ENCODE assay signal across 16 cellular contexts in the genomic region with DNA sequence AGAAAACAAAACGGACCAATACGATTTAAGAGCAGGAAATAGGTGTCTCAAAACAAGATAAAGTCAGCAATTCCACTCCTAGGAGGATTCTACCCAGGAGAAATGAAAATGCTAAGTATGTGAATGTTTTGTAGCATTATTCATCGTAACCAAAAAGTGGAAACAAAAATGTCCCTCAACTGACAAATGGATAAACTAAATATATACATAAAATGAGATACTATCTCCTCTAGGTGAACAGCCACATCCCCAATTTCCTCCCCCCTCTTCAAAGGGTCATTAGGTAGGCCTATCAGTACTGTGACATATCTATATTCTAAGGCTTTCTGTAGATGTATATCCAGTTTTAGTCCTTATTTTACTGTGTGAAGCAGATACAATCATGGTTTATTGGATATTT. TPM values are rescaled to one million over a fixed set of nuclear protein-coding genes. Genes with fewer than 3 reads are reported as not detected.
DNase-seq lines count a peak whose midpoint lies in the region; FAIRE-seq and TF ChIP-seq lines count a peak whose summit lies in the region.
"Had no signal": no experiment of that assay in that cellular context is flagged by ENCODE, and none has a peak within 500 bp of the region (broad histone marks: within the 10 kb centered on the region; RNA-seq: fewer than 3 reads in every experiment).

No MANE protein-coding gene starts in this region.

- H3K79me2 ChIP-seq in astrocyte (ENCODE audit: insufficient read depth, low read length), result no peaks in the 10 kb centered on the region
- H3K79me2 ChIP-seq in osteoblast (ENCODE audit: insufficient read depth, low read length), result no peaks in the 10 kb centered on the region
- no peaks in the 10 kb centered on the region for H3K79me2 ChIP-seq in hepatocyte

- H3K27ac Mint-ChIP-seq in activated T-cell treated with anti-CD3 and anti-CD28 coated beads, Interleukin-2, amount 50 U/mL, for 24 hours, result peak overlapping the region; percentile 80
- peak overlapping the region; percentile 17 to 49 (median 17) for H3K27ac Mint-ChIP-seq in IgD-negative memory B cell
- no peak overlapping the region for H3K27ac Mint-ChIP-seq in astrocyte (ENCODE audit: unreplicated experiment)
- H3K27ac Mint-ChIP-seq: neural progenitor cell had no signal

- H3K27me3 Mint-ChIP-seq in activated T-cell treated with anti-CD3 and anti-CD28 coated beads, Interleukin-2, amount 50 U/mL, for 24 hours, result no peaks in the 10 kb centered on the region
- H3K27me3 Mint-ChIP-seq in IgD-negative memory B cell (no peaks in the 10 kb centered on the region), astrocyte (ENCODE audit: low read depth, unreplicated experiment) (no peaks in the 10 kb centered on the region)

- FAIRE-seq in astrocyte (lab: Jason Lieb, UNC), result peak; percentile 89

- no peaks in the 10 kb centered on the region for H3K9me2 ChIP-seq in hepatocyte (replicated peaks; ENCODE audit: insufficient read depth)

- no peak overlapping the region for H3K9ac ChIP-seq in astrocyte (ENCODE audit: low read length)
- H3K9ac ChIP-seq: neural progenitor cell had no signal

- H3K36me3 Mint-ChIP-seq in activated T-cell treated with anti-CD3 and anti-CD28 coated beads, Interleukin-2, amount 50 U/mL, for 24 hours (ENCODE audit: low read depth), result peaks cover 48% of the 10 kb centered on the region
- peaks cover 1% of the 10 kb centered on the region for H3K36me3 Mint-ChIP-seq in IgD-negative memory B cell
- peaks cover 1% of the 10 kb centered on the region for H3K36me3 Mint-ChIP-seq in astrocyte (ENCODE audit: low read depth, unreplicated experiment)

- H3K9me3 ChIP-seq in astrocyte (ENCODE audit: insufficient read depth, low read depth, low read length) (no peaks in the 10 kb centered on the region), osteoblast (ENCODE audit: low read depth, low read length) (no peaks in the 10 kb centered on the region), hepatocyte (ENCODE audit: low read depth) (no peaks in the 10 kb centered on the region)
- H3K9me3 ChIP-seq: lower lobe of right lung, thoracic aorta had no signal

- H3K4me1 Mint-ChIP-seq in activated T-cell treated with anti-CD3 and anti-CD28 coated beads, Interleukin-2, amount 50 U/mL, for 24 hours (ENCODE audit: low read depth), result peaks cover 63% of the 10 kb centered on the region
- peaks cover 15 to 24% (median 20%) of the 10 kb centered on the region in 3 donors for H3K4me1 Mint-ChIP-seq in IgD-negative memory B cell
- H3K4me1 Mint-ChIP-seq in astrocyte (ENCODE audit: low read depth, unreplicated experiment), result peaks cover 15% of the 10 kb centered on the region
- H3K4me1 Mint-ChIP-seq: neural progenitor cell had no signal

- no peak overlapping the region for H3K27ac ChIP-seq in astrocyte (ENCODE audit: low read depth, low read length)
- no peak overlapping the region for H3K27ac ChIP-seq in osteoblast (ENCODE audit: low read depth, low read length)
- H3K27ac ChIP-seq in hepatocyte, result no peak overlapping the region
- H3K27ac ChIP-seq: lower lobe of right lung had no signal

- WGBS in hepatocyte (ENCODE audit: low lambda C conversion rate, missing lambda C conversion rate), result 63% methylated on average over 3 of the region's 3 CpGs

- no peak for DNase-seq in activated T-cell treated with anti-CD3 and anti-CD28 coated beads, Interleukin-2, amount 50 U/mL, for 24 hours
- DNase-seq in activated T-cell treated with anti-CD3 and anti-CD28 coated beads for 4 hours (no peak), astrocyte (ENCODE audit: low read depth) (no peak), osteoblast (ENCODE audit: insufficient read length, low spot score, missing footprints) (peak; percentile 29), NOMO-1 (lab: John Stamatoyannopoulos, UW; ENCODE audit: unreplicated experiment in 2 of 2) (no peak), NCI-H146 treated with DMSO at 0.1 percent for 48 hours (lab: John Stamatoyannopoulos, UW; ENCODE audit: unreplicated experiment) (no peak), hepatocyte (ENCODE audit: low spot score) (no peak)
- DNase-seq: activated CD8-positive, alpha-beta memory T cell treated with anti-CD3 and anti-CD28 coated beads for 24 hours; lower lobe of right lung; right cardiac atrium; SHP77 had no signal

- H3K4me2 ChIP-seq in astrocyte (ENCODE audit: low read length) (no peak overlapping the region), osteoblast (ENCODE audit: insufficient read depth, low read length) (no peak overlapping the region), hepatocyte (no peak overlapping the region)
- H3K4me2 ChIP-seq: neural progenitor cell had no signal

- H3K4me3 ChIP-seq in astrocyte (ENCODE audit: insufficient read depth, low read depth, low read length) (no peak overlapping the region), osteoblast (ENCODE audit: insufficient read depth, low read length) (no peak overlapping the region), hepatocyte (no peak overlapping the region)
- H3K4me3 ChIP-seq: cardiac muscle cell, lower lobe of right lung, neural progenitor cell, thoracic aorta had no signal

- H4K20me1 ChIP-seq in astrocyte (ENCODE audit: insufficient read depth, low read length), result peaks cover 39% of the 10 kb centered on the region
- peaks cover 41% of the 10 kb centered on the region for H4K20me1 ChIP-seq in osteoblast (ENCODE audit: insufficient read depth, low read length)
- peaks cover 4% of the 10 kb centered on the region for H4K20me1 ChIP-seq in hepatocyte (ENCODE audit: insufficient read depth, poor library complexity, severe bottlenecking)

- no peaks in the 10 kb centered on the region for H3K4me1 ChIP-seq in astrocyte (ENCODE audit: insufficient read depth, low read length)
- H3K4me1 ChIP-seq in osteoblast (ENCODE audit: insufficient read depth, low read length), result peaks cover 14% of the 10 kb centered on the region
- H3K4me1 ChIP-seq in hepatocyte (ENCODE audit: insufficient read depth), result no peaks in the 10 kb centered on the region
- H3K4me1 ChIP-seq: neural progenitor cell had no signal

- no peaks in the 10 kb centered on the region for H3K27me3 ChIP-seq in astrocyte (ENCODE audit: insufficient read depth, low read length)
- H3K27me3 ChIP-seq in osteoblast (ENCODE audit: insufficient read depth, low read length), result no peaks in the 10 kb centered on the region
- H3K27me3 ChIP-seq in hepatocyte, result no peaks in the 10 kb centered on the region
- H3K27me3 ChIP-seq: cardiac muscle cell, neural progenitor cell had no signal

- no peak overlapping the region for H3K4me3 Mint-ChIP-seq in activated T-cell treated with anti-CD3 and anti-CD28 coated beads, Interleukin-2, amount 50 U/mL, for 24 hours
- H3K4me3 Mint-ChIP-seq in IgD-negative memory B cell (peak overlapping the region in 1 of 4 donors; percentile 0), astrocyte (ENCODE audit: unreplicated experiment) (no peak overlapping the region)
- H3K4me3 Mint-ChIP-seq: neural progenitor cell had no signal

- H3K9me3 Mint-ChIP-seq in activated T-cell treated with anti-CD3 and anti-CD28 coated beads, Interleukin-2, amount 50 U/mL, for 24 hours, result no peaks in the 10 kb centered on the region
- no peaks in the 10 kb centered on the region for H3K9me3 Mint-ChIP-seq in IgD-negative memory B cell
- no peaks in the 10 kb centered on the region for H3K9me3 Mint-ChIP-seq in astrocyte (ENCODE audit: unreplicated experiment)
- H3K9me3 Mint-ChIP-seq: activated naive CD4-positive, alpha-beta T cell treated with anti-CD3 and anti-CD28 coated beads, Interleukin-2, amount 50 U/mL, for 72 hours had no signal

- TF ChIP-seq CTCF in astrocyte (IDR thresholded peaks at IDR 0.05; ENCODE audit: insufficient read depth, low read depth, low read length) (no peak), osteoblast (IDR thresholded peaks at IDR 0.05; ENCODE audit: extremely low read depth, low read depth, low read length) (no peak), hepatocyte (IDR thresholded peaks at IDR 0.05; ENCODE audit: poor library complexity) (no peak)

- H3K36me3 ChIP-seq in astrocyte (ENCODE audit: insufficient read depth, low read length), result peaks cover 20% of the 10 kb centered on the region
- peaks cover 29% of the 10 kb centered on the region for H3K36me3 ChIP-seq in osteoblast (ENCODE audit: insufficient read depth, low read length)
- H3K36me3 ChIP-seq in hepatocyte (replicated peaks; ENCODE audit: insufficient read depth, low read depth), result peaks cover 5% of the 10 kb centered on the region

- H2AFZ ChIP-seq in astrocyte (ENCODE audit: low read depth, low read length) (no peak overlapping the region), osteoblast (ENCODE audit: low read length) (no peak overlapping the region), hepatocyte (no peak overlapping the region)
- H2AFZ ChIP-seq: neural progenitor cell had no signal

RNA-seq across cellular contexts. Expression of gene DDX3X, which starts 18.0 kb away (rescaled TPM):
- polyA plus RNA-seq in IgD-negative memory B cell (157 TPM), hepatocyte (109 and 124 TPM in 2 replicates)
- total RNA-seq in astrocyte (204 and 242 TPM in 2 replicates), osteoblast (160 and 203 TPM in 2 replicates), hepatocyte (179 and 202 TPM in 2 replicates)
